Comparison of ENCODE assay signal across 34 cellular contexts in the genomic region with DNA sequence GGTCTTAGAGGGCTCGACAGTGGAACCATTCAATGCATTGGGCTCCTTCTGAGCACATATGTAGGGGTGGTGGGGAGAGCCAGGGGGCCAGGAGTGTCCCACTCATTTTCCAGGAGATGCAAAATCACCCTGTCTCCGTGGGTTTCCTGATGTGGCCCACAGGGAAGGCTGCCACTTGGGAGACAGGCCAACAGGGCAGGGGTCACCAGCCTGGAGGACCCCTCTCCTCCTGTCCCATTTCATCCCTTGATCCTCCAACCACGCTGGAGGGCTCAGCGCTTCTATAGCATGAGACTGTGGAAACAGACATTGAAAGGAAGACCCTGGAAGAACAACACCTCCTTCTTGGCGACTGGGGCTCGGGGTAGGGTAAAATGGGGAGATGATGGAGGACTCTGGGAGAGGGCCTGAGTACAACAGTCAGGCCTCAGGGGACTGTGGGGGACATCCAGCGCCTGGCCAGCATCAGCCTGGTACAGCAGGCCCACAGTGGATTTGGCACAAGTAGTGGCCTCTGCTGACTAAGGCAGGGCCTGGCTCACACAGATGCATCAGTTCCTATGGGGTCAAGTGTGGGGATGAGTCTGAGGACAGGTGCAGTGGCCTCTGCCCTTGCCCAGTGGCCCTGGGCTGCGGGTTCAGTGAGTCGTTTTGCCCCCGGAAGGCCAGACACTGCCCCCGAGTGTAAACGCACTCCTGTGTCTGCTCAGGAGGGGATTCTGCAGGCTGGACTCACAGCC.
"Had no signal": no experiment of that assay in that cellular context is flagged by ENCODE, and none has a peak within 500 bp of the region (broad histone marks: within the 10 kb centered on the region; RNA-seq: fewer than 3 reads in every experiment).

No MANE protein-coding gene starts in this region.

- H3K27me3 ChIP-seq: breast epithelium, gastrocnemius medialis, neutrophil, ovary, transverse colon, uterus had no signal

- ATAC-seq: activated naive CD4-positive, alpha-beta T cell treated with anti-CD3 and anti-CD28 coated beads, Interleukin-2, amount 50 U/mL, for 72 hours; activated T-cell treated with anti-CD3 and anti-CD28 coated beads, Interleukin-2, amount 50 U/mL, for 72 hours; gastrocnemius medialis; left lung; lower lobe of right lung; naive thymus-derived CD8-positive, alpha-beta T cell; sciatic nerve had no signal

- H3K9me3 Mint-ChIP-seq: T-helper 1 cell treated with Interleukin-12 subunit alpha and Interleukin-12 subunit beta and Interleukin-4 antibody, amounts not matched to agents 30 μg/mL and 1 μg/mL, for 36 hours had no signal

- H3K9me3 ChIP-seq: breast epithelium, gastrocnemius medialis, left lung, lower lobe of right lung, neutrophil, ovary, prostate gland, transverse colon, uterus had no signal

- DNase-seq: activated CD4-positive, alpha-beta T cell treated with anti-CD3 and anti-CD28 coated beads for 4 hours; activated CD4-positive, alpha-beta T cell treated with anti-CD3 and anti-CD28 coated beads, Interleukin-2, amount 50 U/mL, for 4 hours; activated naive CD4-positive, alpha-beta T cell; activated T-cell treated with anti-CD3 and anti-CD28 coated beads for 4 hours; activated T-cell treated with anti-CD3 and anti-CD28 coated beads, Interleukin-2, amount 50 U/mL, for 72 hours; central memory CD4-positive, alpha-beta T cell; dermis blood vessel endothelial cell; effector memory CD4-positive, alpha-beta T cell; erythroblast; gastrocnemius medialis; hippocampal formation; kidney glomerular epithelial cell; lower lobe of right lung; mesenchymal stem cell; naive thymus-derived CD8-positive, alpha-beta T cell; ovary; retina; small intestine; stimulated activated CD4-positive, alpha-beta T cell treated with anti-CD3 and anti-CD28 coated beads, Interleukin-1b, Interleukin-23, amount 100 ng/mL, for 48 hours; stimulated activated CD4-positive, alpha-beta T cell treated with anti-CD3 and anti-CD28 coated beads, Interleukin-4, amount 100 ng/mL, for 4 hours; stimulated activated naive CD4-positive, alpha-beta T cell; SW 1271; T-helper 9 cell; transverse colon; uterus had no signal

- H3K27ac ChIP-seq: breast epithelium, gastrocnemius medialis, left lung, lower lobe of right lung, neutrophil, ovary, prostate gland, transverse colon, uterus, VCaP had no signal

- H3K36me3 Mint-ChIP-seq: activated naive CD4-positive, alpha-beta T cell treated with anti-CD3 and anti-CD28 coated beads, Interleukin-2, amount 50 U/mL, for 72 hours; naive thymus-derived CD8-positive, alpha-beta T cell had no signal

- H3K4me1 ChIP-seq: breast epithelium, gastrocnemius medialis, left lung, lower lobe of right lung, prostate gland, transverse colon, uterus had no signal

- H3K27ac Mint-ChIP-seq: activated naive CD4-positive, alpha-beta T cell treated with anti-CD3 and anti-CD28 coated beads, Interleukin-2, amount 50 U/mL, for 72 hours; activated T-cell treated with anti-CD3 and anti-CD28 coated beads, Interleukin-2, amount 50 U/mL, for 72 hours; naive thymus-derived CD8-positive, alpha-beta T cell; T-helper 1 cell treated with Interleukin-12 subunit alpha and Interleukin-12 subunit beta and Interleukin-4 antibody, amounts not matched to agents 30 μg/mL and 1 μg/mL, for 36 hours had no signal

- H3K4me3 ChIP-seq: breast epithelium, gastrocnemius medialis, left lung, lower lobe of right lung, ovary, prostate gland, transverse colon, uterus had no signal

- H3K36me3 ChIP-seq: breast epithelium, gastrocnemius medialis, left lung, lower lobe of right lung, neutrophil, ovary, prostate gland, transverse colon, uterus had no signal

- H3K4me3 Mint-ChIP-seq: activated T-cell treated with anti-CD3 and anti-CD28 coated beads, Interleukin-2, amount 50 U/mL, for 72 hours; naive thymus-derived CD8-positive, alpha-beta T cell; T-helper 1 cell treated with Interleukin-12 subunit alpha and Interleukin-12 subunit beta and Interleukin-4 antibody, amounts not matched to agents 30 μg/mL and 1 μg/mL, for 36 hours had no signal

- FAIRE-seq: small intestine, TTC549 had no signal
